ENCODE assay signal across 10 cellular contexts in genomic region chrX:119410027-119410819, GRCh38. TPM values are rescaled to one million over a fixed set of nuclear protein-coding genes. Genes with fewer than 3 reads are reported as not detected.
A peak's percentile ranks its signal among the peaks of the same experiment; 100 is the strongest.
DNase-seq lines count a peak whose midpoint lies in the region; ATAC-seq and TF ChIP-seq lines count a peak whose summit lies in the region.
"Had no signal": no experiment of that assay in that cellular context is flagged by ENCODE, and none has a peak within 500 bp of the region (broad histone marks: within the 10 kb centered on the region; RNA-seq: fewer than 3 reads in every experiment).

No MANE protein-coding gene starts in this region.

- no peaks in the 10 kb centered on the region for H3F3A ChIP-seq in GM23338 (replicated peaks; ENCODE audit: low read depth)

- no peak for TF ChIP-seq CTCF in GM23338 (conservative IDR thresholded peaks at IDR 0.05; ENCODE audit: low read depth in 2 of 2)

- no peaks in the 10 kb centered on the region for H3K4me1 ChIP-seq in GM23338 (ENCODE audit: insufficient read depth)

- peaks cover 1% of the 10 kb centered on the region for H3K27me3 Mint-ChIP-seq in GM23338 (ENCODE audit: insufficient read depth, low read depth, poor library complexity)

- no peaks in the 10 kb centered on the region for H3K9me3 Mint-ChIP-seq in GM23338

- no peaks in the 10 kb centered on the region; the same call in 1 of the 2 replicates for H3K36me3 ChIP-seq in GM23338 (ENCODE audit: insufficient read depth)

- H3K4me3 Mint-ChIP-seq in GM23338: no peak overlapping the region

- peak; percentile 40 for DNase-seq in DMS79 treated with DMSO at 0.1 percent for 48 hours (lab: John Stamatoyannopoulos, UW)
- peak; percentile 58 for DNase-seq in NCI-H69 (lab: John Stamatoyannopoulos, UW)
- peak; percentile 65 for DNase-seq in sciatic nerve (ENCODE audit: low spot score)
- DNase-seq in cerebellum (ENCODE audit: low spot score): no peak
- DNase-seq in NCI-H187 (lab: John Stamatoyannopoulos, UW): no peak
- no peak for DNase-seq in GM23338 (ENCODE audit: low spot score)
- no peak for DNase-seq in AML-193 (lab: John Stamatoyannopoulos, UW)
- DNase-seq: NCI-H345; stimulated activated naive CD8-positive, alpha-beta T cell treated with anti-CD3 and anti-CD28 coated beads, Interleukin-15, Interleukin-2, amounts not matched to agents 100 U/mL and 50 U/mL, for 24 hours had no signal

- H4K20me1 ChIP-seq in GM23338 (replicated peaks; ENCODE audit: insufficient read depth): no peaks in the 10 kb centered on the region

- no peaks in the 10 kb centered on the region; the same call in 2 of the 3 replicates for H3K36me3 Mint-ChIP-seq in GM23338 (ENCODE audit: low read depth)

- no peaks in the 10 kb centered on the region for H3K27me3 ChIP-seq in GM23338 (ENCODE audit: insufficient read depth)

- H3K4me1 Mint-ChIP-seq in GM23338: no peaks in the 10 kb centered on the region

- H3K79me2 ChIP-seq in GM23338 (replicated peaks; ENCODE audit: insufficient read depth): no peaks in the 10 kb centered on the region

- no peak overlapping the region for H3K4me3 ChIP-seq in GM23338

- H3K27ac ChIP-seq in GM23338 (ENCODE audit: low read depth): no peak overlapping the region

- ATAC-seq in esophagus mucosa (peak; percentile 67), sciatic nerve (peak; percentile 86), GM23338 (no peak)
- ATAC-seq: stimulated activated naive CD8-positive, alpha-beta T cell treated with anti-CD3 and anti-CD28 coated beads, Interleukin-15, Interleukin-2, amounts not matched to agents 100 U/mL and 50 U/mL, for 24 hours had no signal

- H3K4me2 ChIP-seq in GM23338: no peak overlapping the region

- intact Hi-C loops in sciatic nerve (cut with DNase I): no loop called here

- no peak overlapping the region for H3K27ac Mint-ChIP-seq in GM23338

- H3K9me2 ChIP-seq in GM23338 (ENCODE audit: insufficient read depth): no peaks in the 10 kb centered on the region

- no peak overlapping the region for H2AFZ ChIP-seq in GM23338

TF ChIP-seq in GM23338, 12 proteins besides CTCF, POLR2A, EP300 and RAD21:
- no peak for TF ChIP-seq EZH2phosphoT487 (IDR thresholded peaks at IDR 0.05; ENCODE audit: unreplicated experiment)
- TF ChIP-seq EZH2 (IDR thresholded peaks at IDR 0.05; ENCODE audit: low read depth, unreplicated experiment): no peak
- TF ChIP-seq ETS1 (IDR thresholded peaks at IDR 0.05): no peak
- no peak for TF ChIP-seq JUNB (IDR thresholded peaks at IDR 0.05; ENCODE audit: unreplicated experiment)

RNA-seq across cellular contexts. Expression of gene SLC25A43, which starts 11.1 kb away (rescaled TPM):
- total RNA-seq in esophagus mucosa (25.4 TPM), sciatic nerve (20.3 TPM), cerebellum (3.6 TPM)
- total RNA-seq in GM23338 (2014; rRNA removed; shearing (Covaris generic)): 8.9 and 12.7 TPM in 2 replicates
- polyA plus RNA-seq in GM23338 (2016; fragmentation: Nextera tagmentation; extraction: Ambion mirVana): 7.1 and 8.7 TPM in 2 replicates

RNA-seq across cellular contexts. Expression of gene SLC25A5, which starts 58.0 kb away (rescaled TPM):
- total RNA-seq in esophagus mucosa (452 TPM), sciatic nerve (73.2 TPM), cerebellum (80.8 TPM)
- 379 and 451 TPM in 2 replicates for total RNA-seq in GM23338 (2014; rRNA removed; shearing (Covaris generic))
- polyA plus RNA-seq in GM23338 (2016; fragmentation: Nextera tagmentation; extraction: Ambion mirVana): 325 and 348 TPM in 2 replicates

Comparison
In these comparisons a context has a peak if more than half of its experiments do, and no peak if none do; other contexts are left out.
1. DNase-seq: peak in DMS79 treated with DMSO at 0.1 percent for 48 hours (single experiment), NCI-H69 (single experiment) and sciatic nerve (single experiment); none in cerebellum (single experiment), NCI-H187 (0 of 2), GM23338 (single experiment) and AML-193 (0 of 2).